ENCODE assay signal across 30 cellular contexts in genomic region chr17:81676906-81677305, GRCh38. TPM values are rescaled to one million over a fixed set of nuclear protein-coding genes. Genes with fewer than 3 reads are reported as not detected.
DNase-seq lines count a peak whose midpoint lies in the region; ATAC-seq, FAIRE-seq and TF ChIP-seq lines count a peak whose summit lies in the region.
"Had no signal": no experiment of that assay in that cellular context is flagged by ENCODE, and none has a peak within 500 bp of the region (broad histone marks: within the 10 kb centered on the region; RNA-seq: fewer than 3 reads in every experiment).

No MANE protein-coding gene starts in this region.

- H3K56ac ChIP-seq in IMR-90 (ENCODE audit: extremely low read depth, insufficient read depth, low read length), result no peak overlapping the region

- H3K27ac ChIP-seq in IMR-90 (ENCODE audit: insufficient read depth, low read length) (no peak overlapping the region), GM12878 (ENCODE audit: control insufficient read depth, insufficient read depth) (no peak overlapping the region), osteoblast (ENCODE audit: low read depth, low read length) (no peak overlapping the region)
- H3K27ac ChIP-seq: brain microvascular endothelial cell, epithelial cell of prostate, ovary, SJSA1, upper lobe of left lung had no signal

- H3K4me2 ChIP-seq in IMR-90 (ENCODE audit: low read depth, low read length) (no peak overlapping the region), GM12878 (ENCODE audit: control insufficient read depth, insufficient read depth) (no peak overlapping the region), osteoblast (ENCODE audit: insufficient read depth, low read length) (no peak overlapping the region)

- TF ChIP-seq RAD21 in IMR-90 (IDR thresholded peaks at IDR 0.05; ENCODE audit: low read length) (no peak), GM12878 (IDR thresholded peaks at IDR 0.05; ENCODE audit: insufficient read depth, low read depth, low read length) (no peak)

- no peak overlapping the region for H2AFZ ChIP-seq in IMR-90 (replicated peaks; ENCODE audit: low read length, poor library complexity)
- no peak overlapping the region for H2AFZ ChIP-seq in GM12878 (ENCODE audit: control insufficient read depth, low read depth, low read length)
- no peak overlapping the region for H2AFZ ChIP-seq in osteoblast (ENCODE audit: low read length)

- H3K14ac ChIP-seq in IMR-90 (replicated peaks; ENCODE audit: low read depth, low read length), result no peak overlapping the region

- dilution Hi-C loops in IMR-90 (cut with HindIII; ENCODE audit: low sequenced_read_pairs, unreplicated experiment), result no loop called here

- DNase-seq in NCI-H1092 treated with DMSO at 0.1 percent for 48 hours (lab: John Stamatoyannopoulos, UW) (peak; percentile 21), NCI-H1092 (lab: John Stamatoyannopoulos, UW) (no peak), IMR-90 (no peak), GM12878 (ENCODE audit: low read depth, low spot score) (no peak), osteoblast (ENCODE audit: insufficient read length, low spot score, missing footprints) (peak; percentile 22), NCI-H82 (lab: John Stamatoyannopoulos, UW) (no peak), NCI-H1436 (lab: John Stamatoyannopoulos, UW) (no peak)
- no peak for DNase-seq in activated CD4-positive, alpha-beta T cell treated with anti-CD3 and anti-CD28 coated beads, Interleukin-2, amount 50 U/mL, for 48 hours
- DNase-seq: activated CD4-positive, alpha-beta T cell treated with anti-CD3 and anti-CD28 coated beads for 48 hours; activated CD8-positive, alpha-beta memory T cell treated with anti-CD3 and anti-CD28 coated beads for 24 hours; activated naive CD4-positive, alpha-beta T cell treated with anti-CD3 and anti-CD28 coated beads, Interleukin-2, amount 50 U/mL, for 16 hours; activated T-cell treated with anti-CD3 and anti-CD28 coated beads for 4 hours; brain microvascular endothelial cell; immature natural killer cell; left cardiac atrium; NCI-H1105; NCI-H187 treated with DMSO at 0.1 percent for 48 hours; NCI-H524; nephron progenitor cell; ovary; PC-3; stimulated activated naive CD4-positive, alpha-beta T cell; T-cell; upper lobe of left lung had no signal

- POLR2A ChIA-PET in IMR-90 (lab: Charles Lee; ENCODE audit: unreplicated experiment) (no interaction called here), GM12878 (lab: Charles Lee) (interaction anchor here (0.7 kb wide), 1 partner anchor 8 kb away, joined by 3 read pairs; no protein-coding TSS in a partner anchor)

- H3K4me3 ChIP-seq in IMR-90 (ENCODE audit: insufficient read depth, low read depth, low read length), result no peak overlapping the region
- no peak overlapping the region for H3K4me3 ChIP-seq in GM12878
- H3K4me3 ChIP-seq in osteoblast (ENCODE audit: insufficient read depth, low read length), result no peak overlapping the region
- H3K4me3 ChIP-seq: ovary, SJSA1, skin epidermis, upper lobe of left lung had no signal

- no peak for TF ChIP-seq EP300 in GM12878 (IDR thresholded peaks at IDR 0.05; ENCODE audit: borderline replicate concordance in 1 of 2, control insufficient read depth in 1 of 2, low read depth in 2 of 2, low read length in 2 of 2)

- H4K20me1 ChIP-seq in IMR-90 (ENCODE audit: insufficient read depth, low read length) (peaks cover 3% of the 10 kb centered on the region), GM12878 (ENCODE audit: control insufficient read depth, insufficient read depth) (no peaks in the 10 kb centered on the region), osteoblast (ENCODE audit: insufficient read depth, low read length) (no peaks in the 10 kb centered on the region)

- H3K9me1 ChIP-seq in IMR-90 (ENCODE audit: insufficient read depth, low read length), result no peaks in the 10 kb centered on the region

- H3K9ac ChIP-seq in IMR-90 (ENCODE audit: low read depth, low read length) (no peak overlapping the region), GM12878 (ENCODE audit: control insufficient read depth, insufficient read depth, low read length) (no peak overlapping the region)

- H3K27me3 ChIP-seq in IMR-90 (ENCODE audit: control insufficient read depth, insufficient read depth, low read length) (no peaks in the 10 kb centered on the region), GM12878 (replicated peaks in 1 of 2; ENCODE audit: control insufficient read depth in 2 of 2, insufficient read depth in 2 of 2, low read length in 1 of 2) (no peaks in the 10 kb centered on the region), osteoblast (ENCODE audit: insufficient read depth, low read length) (no peaks in the 10 kb centered on the region)
- H3K27me3 ChIP-seq: brain microvascular endothelial cell, ovary, SJSA1, upper lobe of left lung had no signal

- peaks cover 15 to 63% of the 10 kb centered on the region in 2 experiments; a peak in 3 of 4 replicates for H3K79me1 ChIP-seq in IMR-90 (ENCODE audit: low read depth in 1 of 2, low read length in 2 of 2)

- no peak overlapping the region for H4K91ac ChIP-seq in IMR-90 (ENCODE audit: insufficient read depth, low read depth, low read length)

- H4K8ac ChIP-seq in IMR-90 (ENCODE audit: low read depth in 2 of 2, low read length in 2 of 2), result no peak overlapping the region

- TF ChIP-seq POLR2A in IMR-90 (IDR thresholded peaks at IDR 0.05; ENCODE audit: low read depth, low read length), result no peak
- TF ChIP-seq POLR2A in GM12878 (IDR thresholded peaks at IDR 0.05; ENCODE audit: low read depth, low read length), result peak; percentile 37; the same call in 1 of the 2 replicates

- TF ChIP-seq CTCF in IMR-90 (conservative IDR thresholded peaks at IDR 0.05; ENCODE audit: low read depth, low read length) (no peak), GM12878 (IDR thresholded peaks at IDR 0.05 in 2 of 3, conservative IDR thresholded peaks at IDR 0.05 in 1 of 3; ENCODE audit: control insufficient read depth in 2 of 3, extremely low read depth in 1 of 3, insufficient read depth in 1 of 3, low read depth in 3 of 3, low read length in 3 of 3) (no peak), osteoblast (IDR thresholded peaks at IDR 0.05; ENCODE audit: extremely low read depth, low read depth, low read length) (no peak)

- no peak for FAIRE-seq in GM12878 (lab: Jason Lieb, UNC)
- FAIRE-seq: D721Med, GM12892 had no signal

- H4K5ac ChIP-seq in IMR-90 (ENCODE audit: low read depth, low read length), result 0 out of 2 replicates have a peak overlapping the region, but pooled peaks have one; percentile 18

- 92% methylated on average over 14 of the region's 17 CpGs; no CpG with 5 or more reads in 1 of the 2 experiments for WGBS in IMR-90 (ENCODE audit: extremely low coverage in 2 of 2, insufficient read length in 1 of 2), 2 experiments
- 81% methylated on average over 16 of the region's 17 CpGs for WGBS in GM12878 (ENCODE audit: insufficient coverage, insufficient replicate concordance, low lambda C conversion rate, missing lambda C conversion rate)

- no peaks in the 10 kb centered on the region for H3K4me1 ChIP-seq in IMR-90 (ENCODE audit: control insufficient read depth, insufficient read depth, low read length)
- no peaks in the 10 kb centered on the region for H3K4me1 ChIP-seq in GM12878 (ENCODE audit: control insufficient read depth, insufficient read depth, low read length)
- no peaks in the 10 kb centered on the region for H3K4me1 ChIP-seq in osteoblast (ENCODE audit: insufficient read depth, low read length)

- SMC1A ChIA-PET in GM12878 (lab: Charles Lee; ENCODE audit: uncharacterized antibody, unreplicated experiment), result no interaction called here

- H3K79me2 ChIP-seq in GM12878 (ENCODE audit: control insufficient read depth, insufficient read depth, low read length) (no peaks in the 10 kb centered on the region; the same call in 1 of the 2 replicates), osteoblast (ENCODE audit: insufficient read depth, low read length) (peaks cover 25% of the 10 kb centered on the region)

- intact Hi-C loops in IMR-90 (cut with micrococcal nuclease), result no loop called here
- intact Hi-C loops in GM12878 (cut with micrococcal nuclease; ENCODE audit: unreplicated experiment), result no loop called here

- H2AK9ac ChIP-seq in IMR-90 (replicated peaks; ENCODE audit: low read depth, low read length, poor library complexity), result no peak overlapping the region

- ATAC-seq in IMR-90 (ENCODE audit: low read depth) (no peak), GM12878 (no peak)
- ATAC-seq: PC-3, T-cell had no signal

- H2BK15ac ChIP-seq in IMR-90 (ENCODE audit: low read depth, low read length), result no peak overlapping the region

- H3K18ac ChIP-seq in IMR-90 (ENCODE audit: low read depth, low read length), result no peak overlapping the region

- H3K36me3 ChIP-seq in IMR-90 (ENCODE audit: control insufficient read depth, insufficient read depth, low read length) (peaks cover 31% of the 10 kb centered on the region), GM12878 (ENCODE audit: control insufficient read depth in 2 of 2, insufficient read depth in 2 of 2, low read length in 1 of 2) (peaks cover 0 to 16% of the 10 kb centered on the region in 2 experiments; a peak in 3 of 4 replicates), osteoblast (ENCODE audit: insufficient read depth, low read length) (peaks cover 26% of the 10 kb centered on the region)
- H3K36me3 ChIP-seq: ovary had no signal

- H2BK5ac ChIP-seq in IMR-90 (ENCODE audit: low read depth, low read length, poor library complexity, severe bottlenecking), result no peak overlapping the region

- RAD21 ChIA-PET in GM12878 (lab: Charles Lee; ENCODE audit: unreplicated experiment), result no interaction called here

- H3K4ac ChIP-seq in IMR-90 (ENCODE audit: low read depth, low read length), result no peak overlapping the region

- BruUV-seq in IMR-90 (replicated peaks; lab: Mats Ljungman, UMichigan), result no TSS peak
- no TSS peak for BruUV-seq in GM12878 (replicated peaks; lab: Mats Ljungman, UMichigan)

- no peaks in the 10 kb centered on the region for H3K9me3 ChIP-seq in IMR-90 (ENCODE audit: control insufficient read depth, insufficient read depth, low read length)
- no peaks in the 10 kb centered on the region for H3K9me3 ChIP-seq in GM12878 (replicated peaks; ENCODE audit: control insufficient read depth, insufficient read depth, low read length)
- H3K9me3 ChIP-seq in osteoblast (ENCODE audit: low read depth, low read length), result no peaks in the 10 kb centered on the region
- H3K9me3 ChIP-seq: ovary, SJSA1, upper lobe of left lung had no signal

- H2BK20ac ChIP-seq in IMR-90 (ENCODE audit: low read depth, low read length), result no peak overlapping the region

- H2AK5ac ChIP-seq in IMR-90 (ENCODE audit: low read depth, low read length), result no peak overlapping the region

- in situ Hi-C loops in IMR-90 (cut with MboI; ENCODE audit: low sequenced_read_pairs), result no loop called here
- in situ Hi-C loops in GM12878 (cut with MboI), result no loop called here

- CTCF ChIA-PET in IMR-90 (lab: Yijun Ruan, JAX), result no interaction called here
- CTCF ChIA-PET in GM12878 (lab: Yijun Ruan, JAX), result interaction anchor here (1.4 to 1.6 kb wide), 2 partner anchors 26 to 35 kb away, joined by 4 to 6 read pairs; partner anchors contain the start of genes MRPL12 and SLC25A10

- H3K23ac ChIP-seq in IMR-90 (ENCODE audit: low read depth, low read length), result no peak overlapping the region

- H2BK120ac ChIP-seq in IMR-90 (ENCODE audit: low read depth, low read length), result no peak overlapping the region

RNA-seq across cellular contexts. Expression of gene ARL16, which starts 6.7 kb away (rescaled TPM):
- 42.8 and 51.1 TPM in 2 replicates for total RNA-seq in IMR-90 (2012; rRNA removed)
- 77.9 and 83.1 TPM in 2 replicates for polyA plus RNA-seq in IMR-90 (2012; rRNA removed)
- 73.3 and 116 TPM in 2 replicates for polyA plus RNA-seq in IMR-90 (2012; cell fraction: cytosol; rRNA removed)
- polyA plus RNA-seq in IMR-90 (2012; cell fraction: nucleus; rRNA removed; ENCODE audit: low replicate concordance), result 130 and 139 TPM in 2 replicates
- 16.5 and 20.3 TPM in 2 replicates for total RNA-seq in GM12878 (2013; cell fraction: nucleolus; rRNA removed)
- total RNA-seq in GM12878 (2014; rRNA removed), result 41.9 and 42.1 TPM in 2 replicates
- total RNA-seq in GM12878 (2014; rRNA removed; fragmentation: Illumina TruSeq; extraction: Trizol), result 21.0 and 22.1 TPM in 2 replicates
- 18.6 and 25.6 TPM in 2 replicates for total RNA-seq in GM12878 (2021)
- polyA plus RNA-seq in GM12878 (2011; ENCODE audit: low read depth), result 29.5 TPM
- 26.8 and 34.3 TPM in 2 replicates for polyA plus RNA-seq in GM12878 (2011; rRNA removed)
- 45.5 and 56.7 TPM in 2 replicates for polyA plus RNA-seq in GM12878 (2011; cell fraction: cytosol; rRNA removed)
- 15.8 and 23.1 TPM in 2 replicates for polyA plus RNA-seq in GM12878 (2011; cell fraction: nucleus; rRNA removed)
- 24.6 and 26.5 TPM in 2 replicates for polyA plus RNA-seq in GM12878 (2012)
- 15.9 and 27.4 TPM in 2 replicates for polyA plus RNA-seq in GM12878 (2014; fragmentation: Illumina TruSeq; extraction: Trizol)
- 10 to 100 TPM in 1 of 2 experiments, 1 to 10 TPM in 1; 4.7 to 20.8 TPM for polyA plus RNA-seq in GM12878 (2014; fragmentation: Nextera tagmentation; extraction: Ambion mirVana)
- polyA plus RNA-seq in GM12878 (2014; rRNA removed), result 43.6 and 44.5 TPM in 2 replicates
- polyA plus RNA-seq in GM12878 (2016; fragmentation: Nextera tagmentation; extraction: Ambion mirVana), result 10 to 100 TPM; 46.5 to 47.6 TPM
- polyA minus RNA-seq in GM12878 (2011; rRNA and poly(A)+ RNA removed), result 12.5 and 18.9 TPM in 2 replicates
- 5.9 and 7.2 TPM in 2 replicates for polyA minus RNA-seq in GM12878 (2011; cell fraction: cytosol; rRNA and poly(A)+ RNA removed)
- polyA minus RNA-seq in GM12878 (2011; cell fraction: nucleus; rRNA and poly(A)+ RNA removed), result 6.4 and 10.4 TPM in 2 replicates
- total RNA-seq in osteoblast, result 24.5 and 26.1 TPM in 2 replicates

RNA-seq across cellular contexts. Expression of gene HGS, which starts 6.9 kb away (rescaled TPM):
- 49.4 and 52.5 TPM in 2 replicates for total RNA-seq in IMR-90 (2012; rRNA removed)
- 137 and 169 TPM in 2 replicates for polyA plus RNA-seq in IMR-90 (2012; rRNA removed)
- polyA plus RNA-seq in IMR-90 (2012; cell fraction: cytosol; rRNA removed), result 46.1 and 98.2 TPM in 2 replicates
- 423 and 1,279 TPM in 2 replicates for polyA plus RNA-seq in IMR-90 (2012; cell fraction: nucleus; rRNA removed; ENCODE audit: low replicate concordance)
- 118 and 143 TPM in 2 replicates for total RNA-seq in GM12878 (2013; cell fraction: nucleolus; rRNA removed)
- 41.4 and 59.5 TPM in 2 replicates for total RNA-seq in GM12878 (2014; rRNA removed)
- total RNA-seq in GM12878 (2014; rRNA removed; fragmentation: Illumina TruSeq; extraction: Trizol), result 23.2 and 29.3 TPM in 2 replicates
- 58.0 and 85.6 TPM in 2 replicates for total RNA-seq in GM12878 (2021)
- 26.6 TPM for polyA plus RNA-seq in GM12878 (2011; ENCODE audit: low read depth)
- 23.5 and 40.1 TPM in 2 replicates for polyA plus RNA-seq in GM12878 (2011; rRNA removed)
- polyA plus RNA-seq in GM12878 (2011; cell fraction: cytosol; rRNA removed), result 34.2 and 50.9 TPM in 2 replicates
- 518 and 543 TPM in 2 replicates for polyA plus RNA-seq in GM12878 (2011; cell fraction: nucleus; rRNA removed)
- 54.1 and 64.4 TPM in 2 replicates for polyA plus RNA-seq in GM12878 (2012)
- polyA plus RNA-seq in GM12878 (2014; fragmentation: Illumina TruSeq; extraction: Trizol), result 29.2 and 51.0 TPM in 2 replicates
- polyA plus RNA-seq in GM12878 (2014; fragmentation: Nextera tagmentation; extraction: Ambion mirVana), result 1 to 10 TPM; 2.2 to 3.7 TPM
- polyA plus RNA-seq in GM12878 (2014; rRNA removed), result 75.4 and 94.8 TPM in 2 replicates
- 10 to 100 TPM; 59.9 to 69.3 TPM for polyA plus RNA-seq in GM12878 (2016; fragmentation: Nextera tagmentation; extraction: Ambion mirVana)
- polyA minus RNA-seq in GM12878 (2011; rRNA and poly(A)+ RNA removed), result 42.9 and 44.6 TPM in 2 replicates
- 22.3 and 29.3 TPM in 2 replicates for polyA minus RNA-seq in GM12878 (2011; cell fraction: cytosol; rRNA and poly(A)+ RNA removed)
- polyA minus RNA-seq in GM12878 (2011; cell fraction: nucleus; rRNA and poly(A)+ RNA removed), result 49.6 and 81.2 TPM in 2 replicates
- 100 and 110 TPM in 2 replicates for total RNA-seq in osteoblast

RNA-seq across cellular contexts. Expression of gene CCDC137, which starts 10.4 kb away (rescaled TPM):
- 7.5 and 9.2 TPM in 2 replicates for total RNA-seq in IMR-90 (2012; rRNA removed)
- polyA plus RNA-seq in IMR-90 (2012; rRNA removed), result 18.4 and 23.2 TPM in 2 replicates
- 16.7 and 34.8 TPM in 2 replicates for polyA plus RNA-seq in IMR-90 (2012; cell fraction: cytosol; rRNA removed)
- polyA plus RNA-seq in IMR-90 (2012; cell fraction: nucleus; rRNA removed; ENCODE audit: low replicate concordance), result 12.3 and 18.2 TPM in 2 replicates
- 8.0 and 8.8 TPM in 2 replicates for total RNA-seq in GM12878 (2013; cell fraction: nucleolus; rRNA removed)
- 21.9 and 23.3 TPM in 2 replicates for total RNA-seq in GM12878 (2014; rRNA removed)
- 18.3 and 19.6 TPM in 2 replicates for total RNA-seq in GM12878 (2014; rRNA removed; fragmentation: Illumina TruSeq; extraction: Trizol)
- 32.0 and 35.1 TPM in 2 replicates for total RNA-seq in GM12878 (2021)
- polyA plus RNA-seq in GM12878 (2011; ENCODE audit: low read depth), result 5.7 TPM
- 7.7 and 13.7 TPM in 2 replicates for polyA plus RNA-seq in GM12878 (2011; rRNA removed)
- polyA plus RNA-seq in GM12878 (2011; cell fraction: cytosol; rRNA removed), result 12.6 and 24.0 TPM in 2 replicates
- polyA plus RNA-seq in GM12878 (2011; cell fraction: nucleus; rRNA removed), result 26.3 and 30.0 TPM in 2 replicates
- polyA plus RNA-seq in GM12878 (2012), result 16.2 and 24.2 TPM in 2 replicates
- 20.9 and 32.6 TPM in 2 replicates for polyA plus RNA-seq in GM12878 (2014; fragmentation: Illumina TruSeq; extraction: Trizol)
- polyA plus RNA-seq in GM12878 (2014; fragmentation: Nextera tagmentation; extraction: Ambion mirVana), result 1 to 10 TPM; 2.2 to 5.1 TPM
- polyA plus RNA-seq in GM12878 (2014; rRNA removed), result 33.8 and 39.3 TPM in 2 replicates
- polyA plus RNA-seq in GM12878 (2016; fragmentation: Nextera tagmentation; extraction: Ambion mirVana), result 10 to 100 TPM; 44.6 to 45.4 TPM
- 3.0 and 4.8 TPM in 2 replicates for polyA minus RNA-seq in GM12878 (2011; rRNA and poly(A)+ RNA removed)
- polyA minus RNA-seq in GM12878 (2011; cell fraction: cytosol; rRNA and poly(A)+ RNA removed), result 5.2 and 6.8 TPM in 2 replicates
- polyA minus RNA-seq in GM12878 (2011; cell fraction: nucleus; rRNA and poly(A)+ RNA removed), result 3.4 and 11.5 TPM in 2 replicates
- total RNA-seq in osteoblast, result 4.7 and 5.6 TPM in 2 replicates

RNA-seq across cellular contexts. Expression of gene OXLD1, which starts 10.5 kb away (rescaled TPM):
- total RNA-seq in IMR-90 (2012; rRNA removed), result 9.9 and 10.3 TPM in 2 replicates
- polyA plus RNA-seq in IMR-90 (2012; rRNA removed), result 22.3 and 26.4 TPM in 2 replicates
- polyA plus RNA-seq in IMR-90 (2012; cell fraction: cytosol; rRNA removed), result 25.7 and 46.6 TPM in 2 replicates
- polyA plus RNA-seq in IMR-90 (2012; cell fraction: nucleus; rRNA removed; ENCODE audit: low replicate concordance), result 52.8 and 86.9 TPM in 2 replicates
- 25.4 and 29.4 TPM in 2 replicates for total RNA-seq in GM12878 (2013; cell fraction: nucleolus; rRNA removed)
- 74.8 and 77.7 TPM in 2 replicates for total RNA-seq in GM12878 (2014; rRNA removed)
- total RNA-seq in GM12878 (2014; rRNA removed; fragmentation: Illumina TruSeq; extraction: Trizol), result 14.4 and 18.4 TPM in 2 replicates
- total RNA-seq in GM12878 (2021), result 61.2 and 70.8 TPM in 2 replicates
- polyA plus RNA-seq in GM12878 (2011; ENCODE audit: low read depth), result 14.1 TPM
- polyA plus RNA-seq in GM12878 (2011; rRNA removed), result 6.2 and 13.5 TPM in 2 replicates
- 24.6 and 47.1 TPM in 2 replicates for polyA plus RNA-seq in GM12878 (2011; cell fraction: cytosol; rRNA removed)
- 37.2 and 39.7 TPM in 2 replicates for polyA plus RNA-seq in GM12878 (2011; cell fraction: nucleus; rRNA removed)
- 28.0 and 28.4 TPM in 2 replicates for polyA plus RNA-seq in GM12878 (2012)
- polyA plus RNA-seq in GM12878 (2014; fragmentation: Illumina TruSeq; extraction: Trizol), result 3.4 and 10.2 TPM in 2 replicates
- polyA plus RNA-seq in GM12878 (2014; fragmentation: Nextera tagmentation; extraction: Ambion mirVana), result 1 to 10 TPM; 4.6 to 9.3 TPM
- 83.2 and 84.8 TPM in 2 replicates for polyA plus RNA-seq in GM12878 (2014; rRNA removed)
- 10 to 100 TPM; 74.3 to 89.5 TPM for polyA plus RNA-seq in GM12878 (2016; fragmentation: Nextera tagmentation; extraction: Ambion mirVana)
- 8.5 and 18.8 TPM in 2 replicates for polyA minus RNA-seq in GM12878 (2011; rRNA and poly(A)+ RNA removed)
- polyA minus RNA-seq in GM12878 (2011; cell fraction: cytosol; rRNA and poly(A)+ RNA removed), result 6.4 and 11.4 TPM in 2 replicates
- 13.7 and 25.6 TPM in 2 replicates for polyA minus RNA-seq in GM12878 (2011; cell fraction: nucleus; rRNA and poly(A)+ RNA removed)
- 21.0 and 21.5 TPM in 2 replicates for total RNA-seq in osteoblast

RNA-seq across cellular contexts. Expression of gene PDE6G, which starts 20.6 kb away (rescaled TPM):
- total RNA-seq in IMR-90 (2012; rRNA removed) (not detected in 2 replicates), GM12878 (2014; rRNA removed) (7.8 and 12.1 TPM in 2 replicates), GM12878 (2014; rRNA removed; fragmentation: Illumina TruSeq; extraction: Trizol) (1.5 and 3.5 TPM in 2 replicates), GM12878 (2021) (6.0 and 8.3 TPM in 2 replicates), osteoblast (not detected in 2 replicates)
- polyA plus RNA-seq in IMR-90 (2012; rRNA removed) (1.3 and 2.7 TPM in 2 replicates), GM12878 (2011; rRNA removed) (0.37 and 1.8 TPM in 2 replicates), GM12878 (2014; fragmentation: Illumina TruSeq; extraction: Trizol) (7.0 and 8.0 TPM in 2 replicates), GM12878 (2014; fragmentation: Nextera tagmentation; extraction: Ambion mirVana) (under 1 TPM; 0.55 to 0.82 TPM), GM12878 (2014; rRNA removed) (10.4 and 11.1 TPM in 2 replicates), GM12878 (2016; fragmentation: Nextera tagmentation; extraction: Ambion mirVana) (1 to 10 TPM; 3.3 to 5.0 TPM)
- 1.0 and 1.4 TPM in 2 replicates for polyA plus RNA-seq in IMR-90 (2012; cell fraction: cytosol; rRNA removed)
- 0.63 and 0.65 TPM in 2 replicates for polyA plus RNA-seq in IMR-90 (2012; cell fraction: nucleus; rRNA removed; ENCODE audit: low replicate concordance)
- not detected in 2 replicates for total RNA-seq in GM12878 (2013; cell fraction: nucleolus; rRNA removed)
- polyA plus RNA-seq in GM12878 (2011; ENCODE audit: low read depth), result 10.5 TPM
- 1.0 and 1.3 TPM in 2 replicates for polyA plus RNA-seq in GM12878 (2011; cell fraction: cytosol; rRNA removed)
- 0.87 and 0.88 TPM in 2 replicates for polyA plus RNA-seq in GM12878 (2011; cell fraction: nucleus; rRNA removed)
- polyA plus RNA-seq in GM12878 (2012), result 10.7 and 14.5 TPM in 2 replicates
- 0.59 and 2.0 TPM in 2 replicates for polyA minus RNA-seq in GM12878 (2011; rRNA and poly(A)+ RNA removed)
- polyA minus RNA-seq in GM12878 (2011; cell fraction: cytosol; rRNA and poly(A)+ RNA removed), result not detected in 2 replicates
- not detected in 2 replicates for polyA minus RNA-seq in GM12878 (2011; cell fraction: nucleus; rRNA and poly(A)+ RNA removed)
- total RNA-seq: PC-3, renal cortical epithelial cell, SJSA1 had no signal

Comparison
In these comparisons a context has a peak if more than half of its experiments do, and no peak if none do; other contexts are left out.
1. DNase-seq: peak in NCI-H1092 treated with DMSO at 0.1 percent for 48 hours (single experiment) and osteoblast (single experiment); none in NCI-H1092 (single experiment), IMR-90 (single experiment), GM12878 (single experiment), NCI-H82 (single experiment), activated CD4-positive, alpha-beta T cell treated with anti-CD3 and anti-CD28 coated beads, Interleukin-2, amount 50 U/mL, for 48 hours (0 of 2) and NCI-H1436 (single experiment).